ENCODE assay signal across 2 cellular contexts in genomic region chr9:78559449-78559885, GRCh38.
TF ChIP-seq lines count a peak whose summit lies in the region.

No MANE protein-coding gene starts in this region.

TF ChIP-seq in A549, 52 proteins besides CTCF, POLR2A, EP300 and RAD21 (continued from another document):
- TF ChIP-seq SREBF2 (IDR thresholded peaks at IDR 0.05) (no peak), HEYL (CRISPR knock-in tag; IDR thresholded peaks at IDR 0.05) (no peak), PHF8 (IDR thresholded peaks at IDR 0.05; ENCODE audit: borderline replicate concordance, low read depth) (no peak), RCOR1 (IDR thresholded peaks at IDR 0.05; ENCODE audit: low read depth, low read length) (no peak), SMC3 (IDR thresholded peaks at IDR 0.05) (no peak)

TF ChIP-seq in SK-N-SH treated with all-trans-retinoic acid at 6 μM for 48 hours, 23 proteins besides CTCF, POLR2A, EP300 and RAD21 (continued from another document):
- no peak for TF ChIP-seq PATZ1 (CRISPR knock-in tag; IDR thresholded peaks at IDR 0.05; ENCODE audit: borderline replicate concordance)
- no peak for TF ChIP-seq TCF4 (CRISPR knock-in tag; IDR thresholded peaks at IDR 0.05; ENCODE audit: borderline replicate concordance)
- no peak for TF ChIP-seq TSHZ2 (CRISPR knock-in tag; IDR thresholded peaks at IDR 0.05)
